Comparison of ENCODE assay signal across 16 cellular contexts in the genomic region with DNA sequence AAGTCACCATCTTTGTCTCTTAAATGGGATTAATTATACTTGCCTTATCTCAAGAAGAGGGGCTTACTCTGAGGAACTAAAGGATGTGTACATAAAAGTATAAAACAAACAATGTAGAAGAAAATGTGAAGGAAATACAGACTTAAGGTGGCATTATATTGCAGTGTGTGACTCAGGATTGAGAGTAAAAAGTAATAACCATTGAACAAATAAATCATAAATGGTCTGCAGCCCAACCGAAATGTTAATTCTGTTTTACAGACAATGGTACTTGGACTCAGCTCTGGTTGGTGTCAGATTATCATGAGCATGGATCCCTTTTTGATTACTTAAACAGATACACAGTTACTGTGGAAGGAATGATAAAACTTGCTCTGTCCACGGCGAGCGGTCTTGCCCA. TPM values are rescaled to one million over a fixed set of nuclear protein-coding genes. Genes with fewer than 3 reads are reported as not detected.
A peak's percentile ranks its signal among the peaks of the same experiment; 100 is the strongest.
DNase-seq lines count a peak whose midpoint lies in the region; ATAC-seq and TF ChIP-seq lines count a peak whose summit lies in the region.
"Had no signal": no experiment of that assay in that cellular context is flagged by ENCODE, and none has a peak within 500 bp of the region (broad histone marks: within the 10 kb centered on the region; RNA-seq: fewer than 3 reads in every experiment).

No MANE protein-coding gene starts in this region.

- H3F3A ChIP-seq in smooth muscle cell (ENCODE audit: low read depth): peaks cover 7% of the 10 kb centered on the region

- no peak overlapping the region for H3K4me2 ChIP-seq in smooth muscle cell
- H3K4me2 ChIP-seq: GM23338 had no signal

- 94% methylated on average over 4 of the region's 4 CpGs for WGBS in smooth muscle cell (ENCODE audit: low lambda C conversion rate)
- 87 to 90% (median 89%) methylated on average over 4 of the region's 4 CpGs for WGBS in psoas muscle, 3 donors

- peaks cover 16% of the 10 kb centered on the region for H4K20me1 ChIP-seq in smooth muscle cell (ENCODE audit: low read depth)

- intact Hi-C loops in psoas muscle (cut with DNase I): loop anchor here (1.0 to 5.0 kb wide), 3 partner anchors 166 to 295 kb away; no protein-coding TSS in a partner anchor
- intact Hi-C loops in lower lobe of right lung (cut with DNase I): no loop called here

- peak overlapping the region; percentile 23 for H3K27ac ChIP-seq in muscle layer of colon (ENCODE audit: low read depth, low read length)
- H3K27ac ChIP-seq in smooth muscle cell (ENCODE audit: low read depth): peak overlapping the region; percentile 4
- H3K27ac ChIP-seq in psoas muscle: no peak overlapping the region
- no peak overlapping the region for H3K27ac ChIP-seq in lower lobe of right lung
- H3K27ac ChIP-seq: BLaER1 treated with 17β-estradiol and CSF1 and Interleukin-3, amounts not matched to agents 10 nM and 100 nM had no signal

- POLR2A ChIA-PET in activated CD8-positive, alpha-beta T cell treated with anti-CD3 and anti-CD28 coated beads, Interleukin-2, amount 10 ng/mL, durations not matched to agents 7 days and 5 days (lab: Charles Lee): no interaction called here

- DNase-seq in LNCaP clone FGC (ENCODE audit: low read depth) (peak; percentile 82), smooth muscle cell (lab: John Stamatoyannopoulos, UW; ENCODE audit: unreplicated experiment) (no peak), glutamatergic neuron (no peak), psoas muscle (no peak), lower lobe of right lung (no peak)
- DNase-seq in activated CD8-positive, alpha-beta T cell treated with anti-CD3 and anti-CD28 coated beads, Interleukin-2, amount 10 ng/mL, durations not matched to agents 7 days and 5 days: no peak
- DNase-seq: DMS79, HCEC 1CT, IMR-90, NCI-H1092, NCI-H2081 treated with DMSO at 0.1 percent for 48 hours, SHP77 treated with DMSO at 0.1 percent for 48 hours had no signal

- peaks cover 50% of the 10 kb centered on the region for H3K4me1 Mint-ChIP-seq in activated CD8-positive, alpha-beta T cell treated with anti-CD3 and anti-CD28 coated beads, Interleukin-2, amount 10 ng/mL, durations not matched to agents 7 days and 5 days (ENCODE audit: low read depth)
- peaks cover 11% of the 10 kb centered on the region for H3K4me1 Mint-ChIP-seq in glutamatergic neuron (ENCODE audit: low read depth, unreplicated experiment)

- CTCF ChIA-PET in activated CD8-positive, alpha-beta T cell treated with anti-CD3 and anti-CD28 coated beads, Interleukin-2, amount 10 ng/mL, durations not matched to agents 7 days and 5 days (lab: Charles Lee): interaction anchor here (0.8 to 11.8 kb wide), 17 partner anchors 7 to 294 kb away, joined by 3 to 246 read pairs (median 14); partner anchors contain the start of gene TGFBR1

- H3K27me3 ChIP-seq in muscle layer of colon (ENCODE audit: control insufficient read depth in 1 of 2, insufficient read depth in 2 of 2, low read length in 2 of 2) (no peaks in the 10 kb centered on the region), smooth muscle cell (ENCODE audit: low read depth) (no peaks in the 10 kb centered on the region), psoas muscle (ENCODE audit: insufficient read depth in 3 of 3, low read length in 2 of 3) (no peaks in the 10 kb centered on the region), lower lobe of right lung (ENCODE audit: low read depth) (no peaks in the 10 kb centered on the region)
- H3K27me3 ChIP-seq: BLaER1 treated with 17β-estradiol and CSF1 and Interleukin-3, amounts not matched to agents 10 nM and 100 nM had no signal

- peak overlapping the region; percentile 21 for H3K27ac Mint-ChIP-seq in activated CD8-positive, alpha-beta T cell treated with anti-CD3 and anti-CD28 coated beads, Interleukin-2, amount 10 ng/mL, durations not matched to agents 7 days and 5 days
- no peak overlapping the region for H3K27ac Mint-ChIP-seq in glutamatergic neuron (ENCODE audit: unreplicated experiment)
- H3K27ac Mint-ChIP-seq: GM23338 had no signal

- no peak for ATAC-seq in activated CD8-positive, alpha-beta T cell treated with anti-CD3 and anti-CD28 coated beads, Interleukin-2, amount 10 ng/mL, durations not matched to agents 7 days and 5 days
- no peak for ATAC-seq in GM21576 (IDR thresholded peaks at IDR 0.05; ENCODE audit: unreplicated experiment)
- no peak for ATAC-seq in psoas muscle
- ATAC-seq in lower lobe of right lung: no peak
- ATAC-seq: GM23338 had no signal

- no peaks in the 10 kb centered on the region for H3K27me3 Mint-ChIP-seq in activated CD8-positive, alpha-beta T cell treated with anti-CD3 and anti-CD28 coated beads, Interleukin-2, amount 10 ng/mL, durations not matched to agents 7 days and 5 days (ENCODE audit: low read depth)
- no peaks in the 10 kb centered on the region for H3K27me3 Mint-ChIP-seq in glutamatergic neuron (ENCODE audit: unreplicated experiment)

- H2AFZ ChIP-seq in smooth muscle cell (ENCODE audit: low read depth): no peak overlapping the region
- H2AFZ ChIP-seq: GM23338 had no signal

- H3K4me3 Mint-ChIP-seq in activated CD8-positive, alpha-beta T cell treated with anti-CD3 and anti-CD28 coated beads, Interleukin-2, amount 10 ng/mL, durations not matched to agents 7 days and 5 days: no peak overlapping the region
- H3K4me3 Mint-ChIP-seq in glutamatergic neuron (ENCODE audit: unreplicated experiment): no peak overlapping the region
- H3K4me3 Mint-ChIP-seq: GM23338 had no signal

- H3K9me3 Mint-ChIP-seq in activated CD8-positive, alpha-beta T cell treated with anti-CD3 and anti-CD28 coated beads, Interleukin-2, amount 10 ng/mL, durations not matched to agents 7 days and 5 days (ENCODE audit: insufficient read depth): no peaks in the 10 kb centered on the region
- no peaks in the 10 kb centered on the region for H3K9me3 Mint-ChIP-seq in glutamatergic neuron (ENCODE audit: unreplicated experiment)
- H3K9me3 Mint-ChIP-seq: GM23338 had no signal

- H3K36me3 Mint-ChIP-seq in activated CD8-positive, alpha-beta T cell treated with anti-CD3 and anti-CD28 coated beads, Interleukin-2, amount 10 ng/mL, durations not matched to agents 7 days and 5 days (ENCODE audit: low read depth): peaks cover 84% of the 10 kb centered on the region
- no peaks in the 10 kb centered on the region for H3K36me3 Mint-ChIP-seq in glutamatergic neuron (ENCODE audit: unreplicated experiment)

- peaks cover 30% of the 10 kb centered on the region for H3K79me2 ChIP-seq in smooth muscle cell (ENCODE audit: low read depth)

- H3K9me3 ChIP-seq in muscle layer of colon (ENCODE audit: low read length) (no peaks in the 10 kb centered on the region), smooth muscle cell (replicated peaks; ENCODE audit: low read depth) (no peaks in the 10 kb centered on the region), psoas muscle (no peaks in the 10 kb centered on the region), lower lobe of right lung (no peaks in the 10 kb centered on the region)
- H3K9me3 ChIP-seq: BLaER1 treated with 17β-estradiol and CSF1 and Interleukin-3, amounts not matched to agents 10 nM and 100 nM had no signal

- H3K9ac ChIP-seq in muscle layer of colon (ENCODE audit: low read length): no peak overlapping the region
- H3K9ac ChIP-seq in smooth muscle cell (ENCODE audit: low read depth): no peak overlapping the region
- H3K9ac ChIP-seq: BLaER1 treated with 17β-estradiol and CSF1 and Interleukin-3, amounts not matched to agents 10 nM and 100 nM had no signal

- no peak overlapping the region for H3K4me3 ChIP-seq in LNCaP clone FGC (ENCODE audit: low read depth, low read length)
- H3K4me3 ChIP-seq in muscle layer of colon (ENCODE audit: low read depth in 1 of 2, low read length in 2 of 2): no peak overlapping the region
- H3K4me3 ChIP-seq in smooth muscle cell: no peak overlapping the region
- no peak overlapping the region for H3K4me3 ChIP-seq in psoas muscle
- H3K4me3 ChIP-seq in lower lobe of right lung: no peak overlapping the region
- H3K4me3 ChIP-seq: BLaER1 treated with 17β-estradiol and CSF1 and Interleukin-3, amounts not matched to agents 10 nM and 100 nM; GM23338 had no signal

- TF ChIP-seq CTCF in LNCaP clone FGC (IDR thresholded peaks at IDR 0.05; ENCODE audit: control insufficient read depth, extremely low read depth, insufficient read depth): no peak
- no peak for TF ChIP-seq CTCF in smooth muscle cell (IDR thresholded peaks at IDR 0.05; ENCODE audit: borderline replicate concordance, insufficient read depth, poor library complexity, severe bottlenecking)
- TF ChIP-seq CTCF in glutamatergic neuron (IDR thresholded peaks at IDR 0.05; ENCODE audit: partially characterized antibody, unreplicated experiment): no peak
- no peak for TF ChIP-seq CTCF in psoas muscle (IDR thresholded peaks at IDR 0.05)
- TF ChIP-seq CTCF in lower lobe of right lung (IDR thresholded peaks at IDR 0.05): no peak

- H3K4me1 ChIP-seq in muscle layer of colon (ENCODE audit: insufficient read depth, low read length): peaks cover 16% of the 10 kb centered on the region
- peaks cover 2% of the 10 kb centered on the region for H3K4me1 ChIP-seq in smooth muscle cell (ENCODE audit: low read depth)
- peaks cover 21% of the 10 kb centered on the region for H3K4me1 ChIP-seq in psoas muscle
- H3K4me1 ChIP-seq in lower lobe of right lung: peaks cover 6% of the 10 kb centered on the region

- H3K36me3 ChIP-seq in muscle layer of colon (ENCODE audit: insufficient read depth, low read length) (peaks cover 42% of the 10 kb centered on the region), smooth muscle cell (ENCODE audit: low read depth) (peaks cover 42% of the 10 kb centered on the region), psoas muscle (ENCODE audit: insufficient read depth in 1 of 2, low read depth in 1 of 2) (peaks cover 0 to 72% of the 10 kb centered on the region in 2 donors), lower lobe of right lung (peaks cover 78% of the 10 kb centered on the region)

RNA-seq across cellular contexts. Expression of gene TGFBR1, which starts 37.4 kb away (rescaled TPM):
- total RNA-seq in activated CD8-positive, alpha-beta T cell treated with anti-CD3 and anti-CD28 coated beads, Interleukin-2, amount 10 ng/mL, durations not matched to agents 7 days and 5 days: 10 to 100 TPM; 90.1 to 90.9 TPM
- total RNA-seq in smooth muscle cell (240 and 267 TPM in 2 replicates), glutamatergic neuron (ENCODE audit: unreplicated experiment) (207 TPM), psoas muscle (10 to 100 TPM; 18.3 to 25.7 (median 20.6) TPM), lower lobe of right lung (78.8 TPM)
- polyA plus RNA-seq in smooth muscle cell (77.0 and 87.8 TPM in 2 replicates), psoas muscle (1 to 10 TPM; 5.3 to 7.8 (median 5.4) TPM)

Comparison
In these comparisons a context has a peak if more than half of its experiments do, and no peak if none do; other contexts are left out.
1. H3K27ac ChIP-seq: peak in muscle layer of colon (single experiment) and smooth muscle cell (single experiment); none in psoas muscle (single experiment) and lower lobe of right lung (single experiment).